In genomic region chr10:96991313-96991841, GRCh38 we compare ENCODE assay signal across 11 cellular contexts.
A peak's percentile ranks its signal among the peaks of the same experiment; 100 is the strongest.
DNase-seq lines count a peak whose midpoint lies in the region; ATAC-seq and TF ChIP-seq lines count a peak whose summit lies in the region.
"Had no signal": no experiment of that assay in that cellular context is flagged by ENCODE, and none has a peak within 500 bp of the region (broad histone marks: within the 10 kb centered on the region; RNA-seq: fewer than 3 reads in every experiment).

No MANE protein-coding gene starts in this region.

- H3K27me3 ChIP-seq in IMR-90 (ENCODE audit: control insufficient read depth, insufficient read depth, low read length): no peaks in the 10 kb centered on the region

- H3K4me3 ChIP-seq in IMR-90 (ENCODE audit: insufficient read depth, low read depth, low read length) (peak overlapping the region; percentile 11; the same call in 1 of the 2 replicates), fibroblast of pulmonary artery (replicated peaks; ENCODE audit: low read depth, low read length) (no peak overlapping the region)

- H4K20me1 ChIP-seq in IMR-90 (ENCODE audit: insufficient read depth, low read length): 0 out of 2 replicates have a peak, but pooled peaks cover 4% of the 10 kb centered on the region

- peak overlapping the region; percentile 45; the same call in 1 of the 2 replicates for H3K9ac ChIP-seq in IMR-90 (ENCODE audit: low read depth, low read length)

- H3K79me1 ChIP-seq in IMR-90 (ENCODE audit: low read depth in 1 of 2, low read length in 2 of 2): peaks cover 0 to 17% of the 10 kb centered on the region in 2 experiments; a peak in 2 of 4 replicates

- in situ Hi-C loops in ACHN (cut with HindIII; ENCODE audit: low pct_ligation_motif_present, low pct_unique_long_range_greater_than_20kb, low sequenced_read_pairs): no loop called here
- in situ Hi-C loops in IMR-90 (cut with MboI; ENCODE audit: low sequenced_read_pairs): no loop called here

- no peaks in the 10 kb centered on the region for H3K27me3 Mint-ChIP-seq in WTC11 (ENCODE audit: low read depth)

- H2BK120ac ChIP-seq in IMR-90 (ENCODE audit: low read depth, low read length): peak overlapping the region; percentile 96

- H2BK15ac ChIP-seq in IMR-90 (ENCODE audit: low read depth, low read length): peak overlapping the region; percentile 59; the same call in 1 of the 3 replicates

- peak overlapping the region; percentile 71 for H2AK9ac ChIP-seq in IMR-90 (replicated peaks; ENCODE audit: low read depth, low read length, poor library complexity)

- dilution Hi-C loops in IMR-90 (cut with HindIII; ENCODE audit: low sequenced_read_pairs, unreplicated experiment): no loop called here

- WGBS in IMR-90 (ENCODE audit: extremely low coverage in 2 of 2, insufficient read length in 1 of 2), 2 experiments: 0% methylated on average over 1 of the region's 7 CpGs; no CpG with 5 or more reads in 1 of the 2 experiments

- H2BK5ac ChIP-seq in IMR-90 (ENCODE audit: low read depth, low read length, poor library complexity, severe bottlenecking): peak overlapping the region; percentile 83

- peak overlapping the region; percentile 77 for H2AFZ ChIP-seq in IMR-90 (replicated peaks; ENCODE audit: low read length, poor library complexity)

- no TSS peak for BruUV-seq in IMR-90 (replicated peaks; lab: Mats Ljungman, UMichigan)

- peak overlapping the region; percentile 77 for H3K27ac ChIP-seq in IMR-90 (ENCODE audit: insufficient read depth, low read length)

- TF ChIP-seq POLR2A in IMR-90 (IDR thresholded peaks at IDR 0.05; ENCODE audit: low read depth, low read length): no peak

- CTCF ChIA-PET in IMR-90 (lab: Yijun Ruan, JAX) (interaction anchor here (0.6 kb wide), 1 partner anchor 52 kb away, joined by 3 read pairs; no protein-coding TSS in a partner anchor), WTC11 (lab: Charles Lee) (interaction anchor here (0.6 to 2.9 kb wide), 2 partner anchors 34 to 974 kb away, joined by 3 to 12 read pairs; no protein-coding TSS in a partner anchor)

- H3K4ac ChIP-seq in IMR-90 (ENCODE audit: low read depth, low read length): peak overlapping the region; percentile 89

- H3K56ac ChIP-seq in IMR-90 (ENCODE audit: extremely low read depth, insufficient read depth, low read length): peak overlapping the region; percentile 77; the same call in 1 of the 2 replicates

- peaks cover 5% of the 10 kb centered on the region; the same call in 1 of the 2 replicates for H3K4me1 Mint-ChIP-seq in WTC11

- POLR2A ChIA-PET in IMR-90 (lab: Charles Lee; ENCODE audit: unreplicated experiment) (interaction anchor here (0.5 kb wide), 1 partner anchor 233 kb away, joined by 3 read pairs; no protein-coding TSS in a partner anchor), WTC11 (lab: Charles Lee) (interaction anchor here (0.7 kb wide), 1 partner anchor 13 kb away, joined by 11 read pairs; no protein-coding TSS in a partner anchor)

- peak overlapping the region; percentile 85; the same call in 1 of the 2 replicates for H3K14ac ChIP-seq in IMR-90 (replicated peaks; ENCODE audit: low read depth, low read length)

- no peaks in the 10 kb centered on the region for H3K9me3 Mint-ChIP-seq in WTC11
- H3K9me3 Mint-ChIP-seq: brain had no signal

- TF ChIP-seq RAD21 in IMR-90 (IDR thresholded peaks at IDR 0.05; ENCODE audit: low read length): no peak

- peak overlapping the region; percentile 96 for H2BK20ac ChIP-seq in IMR-90 (ENCODE audit: low read depth, low read length)

- H4K5ac ChIP-seq in IMR-90 (ENCODE audit: low read depth, low read length): no peak overlapping the region

- H2AK5ac ChIP-seq in IMR-90 (ENCODE audit: low read depth, low read length): peak overlapping the region; percentile 52; the same call in 1 of the 2 replicates

- no peak overlapping the region for H3K27ac Mint-ChIP-seq in WTC11
- H3K27ac Mint-ChIP-seq: brain had no signal

- peaks cover 14% of the 10 kb centered on the region for H3K4me1 ChIP-seq in IMR-90 (ENCODE audit: control insufficient read depth, insufficient read depth, low read length)

- H3K9me3 ChIP-seq in IMR-90 (ENCODE audit: control insufficient read depth, insufficient read depth, low read length): no peaks in the 10 kb centered on the region

- H4K8ac ChIP-seq in IMR-90 (ENCODE audit: low read depth in 2 of 2, low read length in 2 of 2): peak overlapping the region in 1 of 2 experiments; percentile 15; a peak in 1 of 4 replicates

- H3K36me3 Mint-ChIP-seq in WTC11: no peaks in the 10 kb centered on the region
- H3K36me3 Mint-ChIP-seq: brain had no signal

- peaks cover 28% of the 10 kb centered on the region for H3K9me1 ChIP-seq in IMR-90 (ENCODE audit: insufficient read depth, low read length)

- no peaks in the 10 kb centered on the region; the same call in 1 of the 2 replicates for H3K36me3 ChIP-seq in IMR-90 (ENCODE audit: control insufficient read depth, insufficient read depth, low read length)

- H3K18ac ChIP-seq in IMR-90 (ENCODE audit: low read depth, low read length): peak overlapping the region; percentile 10; the same call in 1 of the 2 replicates

- ATAC-seq in GM18873 (IDR thresholded peaks at IDR 0.05; ENCODE audit: low FRiP score, unreplicated experiment): peak; percentile 57
- peak; percentile 90 for ATAC-seq in IMR-90 (ENCODE audit: low read depth)
- no peak for ATAC-seq in WTC11

- H3K4me2 ChIP-seq in IMR-90 (ENCODE audit: low read depth, low read length): peak overlapping the region; percentile 90

- TF ChIP-seq CTCF in IMR-90 (conservative IDR thresholded peaks at IDR 0.05; ENCODE audit: low read depth, low read length) (no peak), fibroblast of pulmonary artery (IDR thresholded peaks at IDR 0.05; ENCODE audit: low read length, missing control alignments) (no peak), WTC11 (IDR thresholded peaks at IDR 0.05) (no peak)

- peak; percentile 36 for DNase-seq in ACHN
- DNase-seq in IMR-90: peak; percentile 90
- peak; percentile 48 for DNase-seq in fibroblast of pulmonary artery (ENCODE audit: low read depth)
- no peak for DNase-seq in inferior parietal cortex (ENCODE audit: extremely low spot score)
- no peak for DNase-seq in WTC11 (ENCODE audit: low spot score)
- no peak for DNase-seq in activated effector memory CD4-positive, alpha-beta T cell treated with anti-CD3 and anti-CD28 coated beads, Interleukin-2, amount 50 U/mL, for 16 hours
- no peak for DNase-seq in germinal center (ENCODE audit: low spot score)
- DNase-seq: Calu3, NCI-H446 had no signal

- H4K91ac ChIP-seq in IMR-90 (ENCODE audit: insufficient read depth, low read depth, low read length): peak overlapping the region; percentile 50

- no peak overlapping the region for H3K4me3 Mint-ChIP-seq in WTC11
- H3K4me3 Mint-ChIP-seq: brain had no signal

- peak overlapping the region; percentile 97 for H3K23ac ChIP-seq in IMR-90 (ENCODE audit: low read depth, low read length)

- intact Hi-C loops in IMR-90 (cut with micrococcal nuclease): loop anchor here (2.0 kb wide), 1 partner anchor 155 kb away; no protein-coding TSS in a partner anchor

TF ChIP-seq in IMR-90, 13 proteins besides CTCF, POLR2A, EP300 and RAD21:
- TF ChIP-seq RFX5 (IDR thresholded peaks at IDR 0.05; ENCODE audit: low read depth, low read length): no peak
- TF ChIP-seq CEBPB (IDR thresholded peaks at IDR 0.05; ENCODE audit: low read depth, low read length): no peak
- TF ChIP-seq USF2 (IDR thresholded peaks at IDR 0.05; ENCODE audit: low read depth, low read length): peak; percentile 69
- no peak for TF ChIP-seq RCOR1 (IDR thresholded peaks at IDR 0.05; ENCODE audit: insufficient replicate concordance, low read length)
- no peak for TF ChIP-seq CHD1 (IDR thresholded peaks at IDR 0.05; ENCODE audit: low read depth, low read length)

TF ChIP-seq in WTC11, 78 proteins besides CTCF, POLR2A, EP300 and RAD21 (continues in another document):
- TF ChIP-seq GTF2I (CRISPR knock-in tag; conservative IDR thresholded peaks at IDR 0.05) (no peak), GABPB1 (CRISPR knock-in tag; IDR thresholded peaks at IDR 0.05) (no peak), MLX (CRISPR knock-in tag; IDR thresholded peaks at IDR 0.05) (no peak), ZNF671 (CRISPR knock-in tag; IDR thresholded peaks at IDR 0.05) (no peak), ARID4B (CRISPR knock-in tag; IDR thresholded peaks at IDR 0.05; ENCODE audit: borderline replicate concordance) (no peak)

Comparison
In these comparisons a context has a peak if more than half of its experiments do, and no peak if none do; other contexts are left out.
1. DNase-seq: peak in ACHN (single experiment), IMR-90 (single experiment) and fibroblast of pulmonary artery (single experiment); none in inferior parietal cortex (single experiment), WTC11 (single experiment), activated effector memory CD4-positive, alpha-beta T cell treated with anti-CD3 and anti-CD28 coated beads, Interleukin-2, amount 50 U/mL, for 16 hours (single experiment) and germinal center (single experiment).